1 cellular context compared by ENCODE assay signal in genomic region chrX:103101280-103102042, GRCh38.
TF ChIP-seq lines count a peak whose summit lies in the region.

No MANE protein-coding gene starts in this region.

TF ChIP-seq in K562, 482 proteins besides CTCF, POLR2A, EP300 and RAD21 (continued from another document and continues in another):
- TF ChIP-seq CUX1 (CRISPR knock-in tag; IDR thresholded peaks at IDR 0.05) = no peak
- TF ChIP-seq ZBTB12 (CRISPR knock-in tag; IDR thresholded peaks at IDR 0.05) = no peak
- no peak for TF ChIP-seq TCF7L2 (IDR thresholded peaks at IDR 0.05; ENCODE audit: low read depth, low read length)
- TF ChIP-seq THRB (CRISPR knock-in tag; conservative IDR thresholded peaks at IDR 0.05) = no peak
- no peak for TF ChIP-seq EP400 (IDR thresholded peaks at IDR 0.05)
- TF ChIP-seq MYNN (IDR thresholded peaks at IDR 0.05) = peak; percentile 90
- TF ChIP-seq MYNN (CRISPR knock-in tag; IDR thresholded peaks at IDR 0.05) = no peak
- no peak for TF ChIP-seq ZHX1 (conservative IDR thresholded peaks at IDR 0.05; ENCODE audit: low read length)
- TF ChIP-seq CREM (IDR thresholded peaks at IDR 0.05; ENCODE audit: low read depth) = peak; percentile 21; the same call in 1 of the 2 replicates
- no peak for TF ChIP-seq E2F8 (IDR thresholded peaks at IDR 0.05; ENCODE audit: low read depth, partially characterized antibody)
- TF ChIP-seq YBX1 (IDR thresholded peaks at IDR 0.05) = no peak
- no peak for TF ChIP-seq ID3 (CRISPR knock-in tag; IDR thresholded peaks at IDR 0.05)
- peak; percentile 93 for TF ChIP-seq ID3 (tag; IDR thresholded peaks at IDR 0.05)
- no peak for TF ChIP-seq RREB1 (CRISPR knock-in tag; IDR thresholded peaks at IDR 0.05)
- peak; percentile 75; the same call in 1 of the 2 replicates for TF ChIP-seq RUNX1 (IDR thresholded peaks at IDR 0.05; ENCODE audit: low read depth)
- TF ChIP-seq ZBTB2 (IDR thresholded peaks at IDR 0.05) = peak; percentile 73; the same call in 1 of the 2 replicates
- peak; percentile 95 for TF ChIP-seq LEF1 (IDR thresholded peaks at IDR 0.05)
- peak in 1 of 2 experiments; percentile 94; a peak in 2 of 4 replicates for TF ChIP-seq NONO (IDR thresholded peaks at IDR 0.05; ENCODE audit: low read depth in 2 of 2, low read length in 1 of 2)
- no peak for TF ChIP-seq TFAM (CRISPR knock-in tag; conservative IDR thresholded peaks at IDR 0.05)
- 0 out of 2 replicates have a peak, but pooled peaks have one; percentile 27 for TF ChIP-seq ZNF449 (CRISPR knock-in tag; IDR thresholded peaks at IDR 0.05)
- peak; percentile 43 to 64; a peak in 3 of 4 replicates for TF ChIP-seq MAZ (CRISPR knock-in tag; conservative IDR thresholded peaks at IDR 0.05 in 1 of 2, IDR thresholded peaks at IDR 0.05 in 1 of 2)
- no peak for TF ChIP-seq SIX5 (IDR thresholded peaks at IDR 0.05; ENCODE audit: borderline replicate concordance in 1 of 2, insufficient read depth in 1 of 2, low read depth in 1 of 2, low read length in 2 of 2)
- TF ChIP-seq GABPB1 (CRISPR knock-in tag; IDR thresholded peaks at IDR 0.05) = no peak; the same call in 1 of the 2 replicates
- no peak for TF ChIP-seq HMG20B (CRISPR knock-in tag; IDR thresholded peaks at IDR 0.05)
- TF ChIP-seq SREBF2 (CRISPR knock-in tag; IDR thresholded peaks at IDR 0.05) = no peak
- TF ChIP-seq ZNF511 (CRISPR knock-in tag; IDR thresholded peaks at IDR 0.05) = no peak
- no peak for TF ChIP-seq SLC30A9 (CRISPR knock-in tag; IDR thresholded peaks at IDR 0.05)
- no peak for TF ChIP-seq ZC3H8 (IDR thresholded peaks at IDR 0.05)
- no peak for TF ChIP-seq TAF15 (IDR thresholded peaks at IDR 0.05; ENCODE audit: low read depth, low read length)
